Comparison of ENCODE assay signal across 25 cellular contexts in genomic region chr4:110753461-110753860, GRCh38.
"Had no signal": no experiment of that assay in that cellular context is flagged by ENCODE, and none has a peak within 500 bp of the region (broad histone marks: within the 10 kb centered on the region; RNA-seq: fewer than 3 reads in every experiment).

No MANE protein-coding gene starts in this region.

- H3K4me1 ChIP-seq: Peyer's patch had no signal

- H3K27me3 ChIP-seq: brain microvascular endothelial cell, cardiac muscle cell, Peyer's patch, SJCRH30 had no signal

- H3K9ac ChIP-seq: KMS-11, SK-N-SH had no signal

- H3K9me2 ChIP-seq: SK-N-SH had no signal

- H3K4me2 ChIP-seq: KMS-11, SK-N-SH had no signal

- ATAC-seq: activated T-cell treated with anti-CD3 and anti-CD28 coated beads, Interleukin-2, amount 50 U/mL, for 4 hours had no signal

- H3K9me3 ChIP-seq: Peyer's patch, SJCRH30, SK-N-SH had no signal

- DNase-seq: activated CD4-positive, alpha-beta memory T cell treated with anti-CD3 and anti-CD28 coated beads for 36 hours; activated CD4-positive, alpha-beta T cell treated with anti-CD3 and anti-CD28 coated beads, Interleukin-2, amount 10 ng/mL, durations not matched to agents 7 days and 5 days; activated CD4-positive, CD25-positive, alpha-beta regulatory T cell; activated CD8-positive, alpha-beta memory T cell treated with anti-CD3 and anti-CD28 coated beads for 24 hours; activated effector memory CD4-positive, alpha-beta T cell treated with anti-CD3 and anti-CD28 coated beads, Interleukin-2, amount 50 U/mL, for 16 hours; activated naive CD4-positive, alpha-beta T cell treated with Interleukin-2 at 50 U/mL for 16 hours; activated T-cell treated with anti-CD3 and anti-CD28 coated beads, Interleukin-2, amount 50 U/mL, for 4 hours; aorta; brain microvascular endothelial cell; NCI-H1105; NCI-H1436; NCI-H1694 treated with DMSO at 0.1 percent for 48 hours; NCI-H2029 treated with DMSO at 0.1 percent for 48 hours; NCI-H510A treated with DMSO at 0.1 percent for 48 hours; NCI-H69; NK-92 treated with Interleukin-12 subunit alpha and Interleukin-12 subunit beta, amount 100 ng/mL, for 24 hours; Peyer's patch; Right ventricle myocardium superior; SJCRH30; SK-N-SH; T-helper 1 cell had no signal

- H3K4me3 ChIP-seq: cardiac muscle cell, Peyer's patch, SJCRH30 had no signal

- H3K27ac ChIP-seq: brain microvascular endothelial cell, cardiac muscle cell, KMS-11, Peyer's patch, RWPE1, SJCRH30, VCaP had no signal

- H3K36me3 ChIP-seq: brain microvascular endothelial cell, cardiac muscle cell, Peyer's patch, SJCRH30 had no signal
